Comparison of ENCODE assay signal across 29 cellular contexts in the genomic region with DNA sequence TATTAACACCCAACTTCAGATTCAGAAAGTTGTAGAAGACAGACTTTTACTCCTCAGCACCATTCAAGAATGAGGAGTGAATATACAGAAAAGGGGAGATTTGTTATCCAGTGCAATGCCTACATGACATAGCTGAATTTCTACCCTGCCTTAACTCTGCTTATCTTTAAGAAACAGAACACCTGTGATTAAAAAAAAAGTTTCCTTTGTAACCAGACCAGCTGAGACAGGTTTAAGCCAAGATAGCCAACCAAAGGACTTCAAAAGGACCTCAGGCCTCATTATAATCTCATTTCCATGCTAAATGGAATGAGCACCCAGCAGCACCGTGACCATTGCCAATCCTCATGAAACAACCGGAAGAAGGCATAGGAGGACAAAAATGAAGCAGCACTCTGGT.
"Had no signal": no experiment of that assay in that cellular context is flagged by ENCODE, and none has a peak within 500 bp of the region (broad histone marks: within the 10 kb centered on the region; RNA-seq: fewer than 3 reads in every experiment).

No MANE protein-coding gene starts in this region.

- H3K27me3 Mint-ChIP-seq: dendritic cell treated with granulocyte-macrophage colony-stimulating factor and Interleukin-4, amounts not matched to agents 40 ng/mL and 50 ng/mL, for 4 days; effector memory CD8-positive, alpha-beta T cell had no signal

- H3K4me1 ChIP-seq: colonic mucosa, esophagus muscularis mucosa, esophagus squamous epithelium, foreskin keratinocyte, gastrocnemius medialis, gastroesophageal sphincter, heart left ventricle, heart right ventricle had no signal

- FAIRE-seq: colon, endometrium, endothelial cell of umbilical vein, frontal cortex had no signal

- H3K4me1 Mint-ChIP-seq: endodermal cell had no signal

- H3K9me3 Mint-ChIP-seq: endodermal cell had no signal

- H3K27ac Mint-ChIP-seq: dendritic cell treated with granulocyte-macrophage colony-stimulating factor and Interleukin-4, amounts not matched to agents 40 ng/mL and 50 ng/mL, for 4 days; effector memory CD8-positive, alpha-beta T cell; endodermal cell had no signal

- H3K27ac ChIP-seq: colonic mucosa, coronary artery, dorsolateral prefrontal cortex, epithelial cell of prostate, esophagus muscularis mucosa, esophagus squamous epithelium, foreskin keratinocyte, gastrocnemius medialis, gastroesophageal sphincter, heart left ventricle, heart right ventricle had no signal

- H3K9me3 ChIP-seq: colonic mucosa, esophagus muscularis mucosa, gastrocnemius medialis, gastroesophageal sphincter had no signal

- H3K4me3 Mint-ChIP-seq: dendritic cell treated with granulocyte-macrophage colony-stimulating factor and Interleukin-4, amounts not matched to agents 40 ng/mL and 50 ng/mL, for 4 days; effector memory CD8-positive, alpha-beta T cell; endodermal cell had no signal

- H3K36me3 ChIP-seq: colonic mucosa, esophagus muscularis mucosa, esophagus squamous epithelium, gastrocnemius medialis, gastroesophageal sphincter, heart left ventricle, heart right ventricle had no signal

- ATAC-seq: effector memory CD8-positive, alpha-beta T cell; esophagus mucosa; foreskin keratinocyte; gastrocnemius medialis; gastroesophageal sphincter; heart left ventricle; heart right ventricle had no signal

- H3K27me3 ChIP-seq: colonic mucosa, dorsolateral prefrontal cortex, esophagus muscularis mucosa, esophagus squamous epithelium, foreskin keratinocyte, gastrocnemius medialis, gastroesophageal sphincter, heart left ventricle, heart right ventricle had no signal

- H3K4me3 ChIP-seq: colonic mucosa, coronary artery, dorsolateral prefrontal cortex, esophagus muscularis mucosa, esophagus squamous epithelium, gastrocnemius medialis, gastroesophageal sphincter, heart left ventricle, heart right ventricle had no signal

- DNase-seq: colonic mucosa; cortex of kidney; dermis blood vessel endothelial cell; dorsolateral prefrontal cortex; effector CD4-positive, alpha-beta T cell; effector CD8-positive, alpha-beta T cell; effector memory CD4-positive, alpha-beta T cell; effector memory CD8-positive, alpha-beta T cell; endodermal cell; erythroblast; esophagus squamous epithelium; foreskin fibroblast; foreskin keratinocyte; foreskin melanocyte; gastrocnemius medialis; glutamatergic neuron; head of caudate nucleus; heart left ventricle; heart right ventricle had no signal
